Comparison of ENCODE assay signal across 9 cellular contexts in genomic region chr1:43705982-43706597, GRCh38. TPM values are rescaled to one million over a fixed set of nuclear protein-coding genes. Genes with fewer than 3 reads are reported as not detected.
DNase-seq lines count a peak whose midpoint lies in the region; ATAC-seq and TF ChIP-seq lines count a peak whose summit lies in the region.
"Had no signal": no experiment of that assay in that cellular context is flagged by ENCODE, and none has a peak within 500 bp of the region (broad histone marks: within the 10 kb centered on the region; RNA-seq: fewer than 3 reads in every experiment).

No MANE protein-coding gene starts in this region.

- no peaks in the 10 kb centered on the region for H3K27me3 ChIP-seq in breast epithelium
- H3K27me3 ChIP-seq in PC-9 (ENCODE audit: insufficient read depth, low read depth) = no peaks in the 10 kb centered on the region
- no peaks in the 10 kb centered on the region for H3K27me3 ChIP-seq in aorta (ENCODE audit: control insufficient read depth in 1 of 2, insufficient read depth in 2 of 2, low read length in 1 of 2)
- H3K27me3 ChIP-seq: sigmoid colon had no signal

- POLR2A ChIA-PET in MCF 10A (lab: Yijun Ruan, JAX) (interaction anchor here (0.6 to 3.3 kb wide), 17 partner anchors 9 to 1024 kb away, joined by 3 to 37 read pairs (median 4); partner anchors contain the start of genes DPH2, KDM4A, PTPRF and YBX1), PC-9 (lab: Charles Lee; ENCODE audit: unreplicated experiment) (interaction anchor here (0.7 kb wide), 1 partner anchor 123 kb away, joined by 4 read pairs; no protein-coding TSS in a partner anchor)

- H3K4me3 Mint-ChIP-seq in MCF 10A (ENCODE audit: unreplicated experiment) = peak overlapping the region; percentile 82
- H3K4me3 Mint-ChIP-seq in type B pancreatic cell = peak overlapping the region; percentile 88

- H3K9me3 ChIP-seq in breast epithelium (no peaks in the 10 kb centered on the region), PC-9 (ENCODE audit: insufficient read depth, low read depth) (no peaks in the 10 kb centered on the region), aorta (ENCODE audit: control insufficient read depth, low read length) (no peaks in the 10 kb centered on the region)
- H3K9me3 ChIP-seq: sigmoid colon had no signal

- H2AFZ ChIP-seq in PC-9 = no peak overlapping the region

- TF ChIP-seq POLR2A in breast epithelium (IDR thresholded peaks at IDR 0.05) (no peak), GM18505 (IDR thresholded peaks at IDR 0.05; ENCODE audit: borderline replicate concordance, extremely low read depth, insufficient read depth, insufficient read length) (no peak)

- no peak for TF ChIP-seq CTCF in MCF 10A (IDR thresholded peaks at IDR 0.05; ENCODE audit: unreplicated experiment)
- no peak for TF ChIP-seq CTCF in breast epithelium (IDR thresholded peaks at IDR 0.05)
- TF ChIP-seq CTCF in PC-9 (conservative IDR thresholded peaks at IDR 0.05) = no peak
- no peak for TF ChIP-seq CTCF in epithelial cell of proximal tubule (conservative IDR thresholded peaks at IDR 0.05; ENCODE audit: low read depth, low read length)
- TF ChIP-seq CTCF in type B pancreatic cell (conservative IDR thresholded peaks at IDR 0.05) = no peak

- no peak overlapping the region for H3K27ac ChIP-seq in breast epithelium
- H3K27ac ChIP-seq in PC-9 = no peak overlapping the region
- H3K27ac ChIP-seq in aorta (ENCODE audit: low read depth in 1 of 2, low read length in 2 of 2) = no peak overlapping the region

- H3K4me1 Mint-ChIP-seq in MCF 10A (ENCODE audit: insufficient read depth, unreplicated experiment) (peaks cover 19% of the 10 kb centered on the region), type B pancreatic cell (ENCODE audit: unreplicated experiment) (peaks cover 10% of the 10 kb centered on the region)

- no peaks in the 10 kb centered on the region for H3K27me3 Mint-ChIP-seq in MCF 10A (ENCODE audit: insufficient read depth, unreplicated experiment)
- no peaks in the 10 kb centered on the region for H3K27me3 Mint-ChIP-seq in type B pancreatic cell

- BruUV-seq in MCF 10A (replicated peaks; lab: Mats Ljungman, UMichigan) (no TSS peak), PC-9 (replicated peaks; lab: Mats Ljungman, UMichigan) (no TSS peak)

- peaks cover 10% of the 10 kb centered on the region; the same call in 1 of the 2 replicates for H3K79me2 ChIP-seq in PC-9 (ENCODE audit: low read depth)

- H3K4me2 ChIP-seq in PC-9 = peak overlapping the region; percentile 93

- CTCF ChIA-PET in MCF 10A (lab: Yijun Ruan, JAX) (interaction anchor here (0.6 to 0.9 kb wide), 5 partner anchors 13 to 969 kb away, joined by 3 to 4 read pairs (median 3); no protein-coding TSS in a partner anchor), PC-9 (lab: Charles Lee) (interaction anchor here (0.7 to 1.7 kb wide), 2 partner anchors 57 to 240 kb away, joined by 4 to 5 read pairs; no protein-coding TSS in a partner anchor)

- H3K9me2 ChIP-seq in PC-9 (ENCODE audit: insufficient read depth) = no peaks in the 10 kb centered on the region

- H3F3A ChIP-seq in PC-9 (ENCODE audit: insufficient read depth, low read depth) = peaks cover 40% of the 10 kb centered on the region

- ATAC-seq in aorta (ENCODE audit: low FRiP score) (no peak), GM18505 (IDR thresholded peaks at IDR 0.05; ENCODE audit: unreplicated experiment) (no peak)

- H3K9me3 Mint-ChIP-seq in MCF 10A (ENCODE audit: unreplicated experiment) (no peaks in the 10 kb centered on the region), type B pancreatic cell (no peaks in the 10 kb centered on the region)

- H3K36me3 ChIP-seq in breast epithelium = no peaks in the 10 kb centered on the region
- peaks cover 18% of the 10 kb centered on the region for H3K36me3 ChIP-seq in PC-9 (ENCODE audit: low read depth)
- peaks cover 4 to 5% of the 10 kb centered on the region in 2 donors for H3K36me3 ChIP-seq in aorta (ENCODE audit: control insufficient read depth in 1 of 2, insufficient read depth in 2 of 2, low read length in 1 of 2)

- H3K27ac Mint-ChIP-seq in MCF 10A (ENCODE audit: low read depth, unreplicated experiment) = peak overlapping the region; percentile 54
- H3K27ac Mint-ChIP-seq in type B pancreatic cell = peak overlapping the region; percentile 43

- peak; percentile 18 for DNase-seq in MCF 10A (ENCODE audit: unreplicated experiment)
- DNase-seq in breast epithelium (ENCODE audit: low spot score in 2 of 2) = no peak
- peak in 1 of 2 experiments; percentile 19 for DNase-seq in PC-9
- DNase-seq in epithelial cell of proximal tubule (ENCODE audit: low read depth) = no peak
- DNase-seq in type B pancreatic cell (ENCODE audit: extremely low spot score, unreplicated experiment) = no peak
- DNase-seq in aorta = no peak
- DNase-seq in GM19238 (ENCODE audit: insufficient read length, low spot score) = no peak
- DNase-seq: sigmoid colon had no signal

- 59 to 62% methylated on average over 5 of the region's 5 CpGs for WGBS in aorta, 2 donors

- H3K4me1 ChIP-seq in breast epithelium (peaks cover 0 to 8% of the 10 kb centered on the region in 2 donors), PC-9 (replicated peaks; ENCODE audit: insufficient read depth) (peaks cover 21% of the 10 kb centered on the region), aorta (ENCODE audit: control insufficient read depth in 1 of 2, insufficient read depth in 2 of 2, low read length in 2 of 2) (no peaks in the 10 kb centered on the region)

- intact Hi-C loops in MCF 10A (cut with micrococcal nuclease) = loop anchor here (2.0 kb wide), 2 partner anchors 55 to 229 kb away; partner anchors contain the start of gene KDM4A
- intact Hi-C loops in breast epithelium (cut with DNase I; ENCODE audit: low total_unique reads) = no loop called here
- intact Hi-C loops in PC-9 (cut with micrococcal nuclease; ENCODE audit: unreplicated experiment) = loop anchor here (5.0 to 10.0 kb wide), 4 partner anchors 56 to 326 kb away; partner anchors contain the start of genes ATP6V0B, B4GALT2, DPH2 and SLC6A9
- intact Hi-C loops in aorta (cut with DNase I) = loop anchor here in 1 of 2 donors (2.0 to 5.0 kb wide), 2 partner anchors 55 to 179 kb away; partner anchors contain the start of gene KDM4A

- H3K4me3 ChIP-seq in breast epithelium = peak overlapping the region in 1 of 3 donors; percentile 88
- peak overlapping the region; percentile 92; the same call in 1 of the 2 replicates for H3K4me3 ChIP-seq in PC-9
- peak overlapping the region; percentile 76 for H3K4me3 ChIP-seq in epithelial cell of proximal tubule (ENCODE audit: low read depth, low read length)
- no peak overlapping the region for H3K4me3 ChIP-seq in aorta (ENCODE audit: low read length in 2 of 2)

- H3K36me3 Mint-ChIP-seq in MCF 10A (ENCODE audit: insufficient read depth, unreplicated experiment) (peaks cover 57% of the 10 kb centered on the region), type B pancreatic cell (peaks cover 19% of the 10 kb centered on the region)

- peaks cover 14% of the 10 kb centered on the region for H4K20me1 ChIP-seq in PC-9 (ENCODE audit: insufficient read depth)

RNA-seq across cellular contexts. Expression of gene ST3GAL3, which starts 1.2 kb away (rescaled TPM):
- total RNA-seq in MCF 10A (2022) (22.4 and 24.2 TPM in 2 replicates), breast epithelium (10 to 100 TPM; 14.0 to 23.0 (median 19.7) TPM), PC-9 (2021) (19.3 and 22.4 TPM in 2 replicates), epithelial cell of proximal tubule (10.8 and 18.3 TPM in 2 replicates), type B pancreatic cell (ENCODE audit: low replicate concordance) (6.4 and 24.4 TPM in 2 replicates), aorta (10 to 100 TPM; 29.7 to 32.0 TPM)
- polyA plus RNA-seq in aorta = 10 to 100 TPM; 20.2 to 24.3 TPM

RNA-seq across cellular contexts. Expression of gene KDM4A, which starts 56.1 kb away (rescaled TPM):
- total RNA-seq in MCF 10A (2022) (42.5 and 48.1 TPM in 2 replicates), breast epithelium (10 to 100 TPM; 28.6 to 46.1 (median 35.1) TPM), PC-9 (2021) (76.3 and 86.0 TPM in 2 replicates), epithelial cell of proximal tubule (21.1 and 23.8 TPM in 2 replicates), type B pancreatic cell (ENCODE audit: low replicate concordance) (55.3 and 67.8 TPM in 2 replicates), aorta (10 to 100 TPM; 24.8 to 43.3 TPM)
- polyA plus RNA-seq in aorta = 10 to 100 TPM in 1 of 2 donors, 1 to 10 TPM in 1; 9.4 to 13.9 TPM

Comparison
In these comparisons a context has a peak if more than half of its experiments do, and no peak if none do; other contexts are left out.
1. H3K4me3 ChIP-seq: peak in PC-9 (single experiment) and epithelial cell of proximal tubule (single experiment); none in aorta (0 of 2).